1 cellular context compared by ENCODE assay signal in genomic region chr1:210366767-210367166, GRCh38.
A peak's percentile ranks its signal among the peaks of the same experiment; 100 is the strongest.
TF ChIP-seq lines count a peak whose summit lies in the region.

No MANE protein-coding gene starts in this region.

TF ChIP-seq in HepG2, 621 proteins besides CTCF, POLR2A, EP300 and RAD21 (continued from another document and continues in another):
- TF ChIP-seq GLMP (CRISPR knock-in tag; IDR thresholded peaks at IDR 0.05; ENCODE audit: borderline replicate concordance) (no peak), HHEX (CRISPR knock-in tag; IDR thresholded peaks at IDR 0.05) (no peak), ZNF75D (CRISPR knock-in tag; IDR thresholded peaks at IDR 0.05; ENCODE audit: borderline replicate concordance) (no peak), ZNF331 (CRISPR knock-in tag; IDR thresholded peaks at IDR 0.05) (0 out of 2 replicates have a peak, but pooled peaks have one; percentile 47), RBAK (CRISPR knock-in tag; IDR thresholded peaks at IDR 0.05) (no peak), ZBTB20 (CRISPR knock-in tag; IDR thresholded peaks at IDR 0.05; ENCODE audit: borderline replicate concordance, low read depth) (no peak; the same call in 1 of the 2 replicates), ZNF761 (CRISPR knock-in tag; conservative IDR thresholded peaks at IDR 0.05) (no peak), ZFP36L2 (CRISPR knock-in tag; IDR thresholded peaks at IDR 0.05) (no peak), FOXA3 (CRISPR knock-in tag; IDR thresholded peaks at IDR 0.05) (peak; percentile 45; the same call in 1 of the 2 replicates), KLF15 (CRISPR knock-in tag; IDR thresholded peaks at IDR 0.05; ENCODE audit: borderline replicate concordance) (no peak), ZSCAN5A (CRISPR knock-in tag; IDR thresholded peaks at IDR 0.05; ENCODE audit: borderline replicate concordance) (no peak), ZNF569 (CRISPR knock-in tag; IDR thresholded peaks at IDR 0.05; ENCODE audit: borderline replicate concordance) (no peak), ZKSCAN5 (CRISPR knock-in tag; IDR thresholded peaks at IDR 0.05) (no peak), ATM (IDR thresholded peaks at IDR 0.05; ENCODE audit: borderline replicate concordance) (no peak), ATF6 (CRISPR knock-in tag; conservative IDR thresholded peaks at IDR 0.05) (no peak), PLSCR1 (CRISPR knock-in tag; IDR thresholded peaks at IDR 0.05; ENCODE audit: borderline replicate concordance) (no peak), ZNF530 (CRISPR knock-in tag; IDR thresholded peaks at IDR 0.05; ENCODE audit: low read depth) (no peak), CENPT (CRISPR knock-in tag; IDR thresholded peaks at IDR 0.05; ENCODE audit: low read depth) (no peak), MAF1 (CRISPR knock-in tag; IDR thresholded peaks at IDR 0.05; ENCODE audit: borderline replicate concordance) (no peak), ZNF281 (CRISPR knock-in tag; IDR thresholded peaks at IDR 0.05; ENCODE audit: borderline replicate concordance) (no peak), TCF12 (IDR thresholded peaks at IDR 0.05) (no peak), TCF12 (CRISPR knock-in tag; IDR thresholded peaks at IDR 0.05) (no peak), SRY (CRISPR knock-in tag; IDR thresholded peaks at IDR 0.05) (no peak), SIX4 (CRISPR knock-in tag; IDR thresholded peaks at IDR 0.05) (no peak), ZNF3 (CRISPR knock-in tag; IDR thresholded peaks at IDR 0.05) (no peak), ETV6 (CRISPR knock-in tag; conservative IDR thresholded peaks at IDR 0.05) (no peak), SMARCE1 (IDR thresholded peaks at IDR 0.05; ENCODE audit: borderline replicate concordance) (no peak), AGO1 (IDR thresholded peaks at IDR 0.05; ENCODE audit: low read depth, low read length, poor library complexity, severe bottlenecking) (no peak), MXD3 (CRISPR knock-in tag; IDR thresholded peaks at IDR 0.05) (no peak), ZNF563 (CRISPR knock-in tag; IDR thresholded peaks at IDR 0.05) (no peak), HOXD1 (CRISPR knock-in tag; IDR thresholded peaks at IDR 0.05) (no peak), SOX5 (CRISPR knock-in tag; IDR thresholded peaks at IDR 0.05; ENCODE audit: borderline replicate concordance) (peak; percentile 24; the same call in 1 of the 2 replicates), ZBTB25 (CRISPR knock-in tag; IDR thresholded peaks at IDR 0.05) (no peak), ARID5B (CRISPR knock-in tag; IDR thresholded peaks at IDR 0.05) (peak; percentile 71), DZIP1 (CRISPR knock-in tag; IDR thresholded peaks at IDR 0.05) (no peak), MIER3 (CRISPR knock-in tag; IDR thresholded peaks at IDR 0.05; ENCODE audit: borderline replicate concordance) (no peak), ZNF574 (CRISPR knock-in tag; IDR thresholded peaks at IDR 0.05) (peak; percentile 31; the same call in 1 of the 2 replicates), NFE2 (CRISPR knock-in tag; IDR thresholded peaks at IDR 0.05) (no peak), KDM2A (CRISPR knock-in tag; IDR thresholded peaks at IDR 0.05; ENCODE audit: borderline replicate concordance, low read depth) (no peak), THYN1 (CRISPR knock-in tag; IDR thresholded peaks at IDR 0.05; ENCODE audit: borderline replicate concordance, low read depth) (no peak), CREBL2 (CRISPR knock-in tag; IDR thresholded peaks at IDR 0.05; ENCODE audit: borderline replicate concordance) (no peak)
